ENCODE assay signal across 14 cellular contexts in the genomic region with DNA sequence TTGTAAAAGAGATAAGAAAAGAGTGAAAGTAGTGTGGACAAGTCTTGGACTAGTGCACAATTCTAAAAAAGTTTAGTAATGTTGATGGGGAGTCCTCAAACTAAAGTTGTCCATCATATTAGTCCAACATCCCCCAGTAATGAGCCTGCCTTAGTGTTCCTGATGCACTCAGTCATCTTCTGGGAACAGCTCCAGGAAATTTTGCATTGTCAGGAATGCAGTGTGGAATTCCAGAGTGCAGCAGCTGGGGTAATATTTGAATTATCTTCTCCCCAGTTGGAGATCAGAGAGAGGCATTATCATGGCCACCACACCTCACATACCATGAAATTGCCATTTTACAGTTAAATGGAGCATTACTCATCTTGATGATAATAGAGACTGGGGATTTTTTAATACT.
A peak's percentile ranks its signal among the peaks of the same experiment; 100 is the strongest.
DNase-seq lines count a peak whose midpoint lies in the region; ATAC-seq and TF ChIP-seq lines count a peak whose summit lies in the region.
"Had no signal": no experiment of that assay in that cellular context is flagged by ENCODE, and none has a peak within 500 bp of the region (broad histone marks: within the 10 kb centered on the region; RNA-seq: fewer than 3 reads in every experiment).

No MANE protein-coding gene starts in this region.

- H3K27me3 Mint-ChIP-seq in activated CD8-positive, alpha-beta T cell treated with anti-CD3 and anti-CD28 coated beads for 36 hours, result no peaks in the 10 kb centered on the region

- H3K4me3 ChIP-seq in HFF-Myc (replicated peaks; ENCODE audit: low read depth, low read length) (no peak overlapping the region), colonic mucosa (no peak overlapping the region), heart left ventricle (no peak overlapping the region)
- H3K4me3 ChIP-seq: psoas muscle had no signal

- H3K9ac ChIP-seq in colonic mucosa (ENCODE audit: low read depth in 2 of 2, low read length in 2 of 2), result no peak overlapping the region

- TF ChIP-seq CTCF in HFF-Myc (IDR thresholded peaks at IDR 0.05; ENCODE audit: low read depth, low read length, missing control alignments) (no peak), colonic mucosa (IDR thresholded peaks at IDR 0.05) (no peak), heart left ventricle (IDR thresholded peaks at IDR 0.05) (no peak)
- no peak for TF ChIP-seq CTCF in activated CD8-positive, alpha-beta T cell treated with anti-CD3 and anti-CD28 coated beads for 36 hours (IDR thresholded peaks at IDR 0.05)

- H3K27me3 ChIP-seq in colonic mucosa (no peaks in the 10 kb centered on the region), heart left ventricle (no peaks in the 10 kb centered on the region)

- intact Hi-C loops in colonic mucosa (cut with DNase I), result no loop called here
- intact Hi-C loops in activated CD8-positive, alpha-beta T cell treated with anti-CD3 and anti-CD28 coated beads for 36 hours (cut with micrococcal nuclease), result no loop called here
- intact Hi-C loops in heart left ventricle (cut with DNase I), result no loop called here

- no peak for ATAC-seq in activated CD8-positive, alpha-beta T cell treated with anti-CD3 and anti-CD28 coated beads for 36 hours
- ATAC-seq in heart left ventricle, result no peak
- ATAC-seq: psoas muscle had no signal

- H3K4me1 Mint-ChIP-seq in activated CD8-positive, alpha-beta T cell treated with anti-CD3 and anti-CD28 coated beads for 36 hours (ENCODE audit: low read depth), result no peaks in the 10 kb centered on the region

- H3K4me3 Mint-ChIP-seq in activated CD8-positive, alpha-beta T cell treated with anti-CD3 and anti-CD28 coated beads for 36 hours, result no peak overlapping the region

- H3K36me3 Mint-ChIP-seq in activated CD8-positive, alpha-beta T cell treated with anti-CD3 and anti-CD28 coated beads for 36 hours (ENCODE audit: low read depth), result no peaks in the 10 kb centered on the region

- H3K9me3 ChIP-seq in colonic mucosa, result no peaks in the 10 kb centered on the region
- no peaks in the 10 kb centered on the region for H3K9me3 ChIP-seq in heart left ventricle
- H3K9me3 ChIP-seq: psoas muscle had no signal

- H3K27ac ChIP-seq in colonic mucosa, result no peak overlapping the region
- peak overlapping the region in 3 of 12 donors; percentile 9 to 88 (median 16) for H3K27ac ChIP-seq in heart left ventricle
- H3K27ac ChIP-seq: psoas muscle had no signal

- no peak for TF ChIP-seq POLR2A in heart left ventricle (IDR thresholded peaks at IDR 0.05)

- POLR2A ChIA-PET in activated CD8-positive, alpha-beta T cell treated with anti-CD3 and anti-CD28 coated beads for 36 hours (lab: Charles Lee), result no interaction called here

- DNase-seq in ACHN (peak; percentile 74), HFF-Myc (ENCODE audit: extremely low read depth, low read depth) (peak; percentile 73), T1000 (lab: John Stamatoyannopoulos, UW) (peak; percentile 44), glomerular visceral epithelial cell (ENCODE audit: extremely low spot score) (peak; percentile 72), colonic mucosa (no peak), hypothalamus (lab: John Stamatoyannopoulos, UW) (no peak), heart left ventricle (no peak)
- DNase-seq in activated CD8-positive, alpha-beta T cell treated with anti-CD3 and anti-CD28 coated beads for 36 hours, result no peak
- DNase-seq: activated CD4-positive, alpha-beta T cell treated with anti-CD3 and anti-CD28 coated beads, Interleukin-2, amount 50 U/mL, for 48 hours; activated naive CD4-positive, alpha-beta T cell treated with Interleukin-2 at 50 U/mL for 16 hours; C1 segment of cervical spinal cord; NCI-H1048; NCI-H748 treated with DMSO at 0.1 percent for 48 hours; psoas muscle had no signal

- H3K4me1 ChIP-seq in colonic mucosa (no peaks in the 10 kb centered on the region), heart left ventricle (peaks cover 0 to 19% (median 0%) of the 10 kb centered on the region in 12 donors)
- H3K4me1 ChIP-seq: psoas muscle had no signal

- H3K9me3 Mint-ChIP-seq in activated CD8-positive, alpha-beta T cell treated with anti-CD3 and anti-CD28 coated beads for 36 hours, result peaks cover 7% of the 10 kb centered on the region

- in situ Hi-C loops in ACHN (cut with HindIII; ENCODE audit: low pct_ligation_motif_present, low pct_unique_long_range_greater_than_20kb, low sequenced_read_pairs), result no loop called here

- CTCF ChIA-PET in activated CD8-positive, alpha-beta T cell treated with anti-CD3 and anti-CD28 coated beads for 36 hours (lab: Charles Lee), result no interaction called here

- H3K36me3 ChIP-seq in colonic mucosa, result no peaks in the 10 kb centered on the region
- H3K36me3 ChIP-seq in heart left ventricle, result no peaks in the 10 kb centered on the region

- H3K27ac Mint-ChIP-seq in activated CD8-positive, alpha-beta T cell treated with anti-CD3 and anti-CD28 coated beads for 36 hours, result no peak overlapping the region

Comparison
In these comparisons a context has a peak if more than half of its experiments do, and no peak if none do; other contexts are left out.
1. DNase-seq: peak in ACHN (single experiment), HFF-Myc (single experiment), T1000 (single experiment) and glomerular visceral epithelial cell (single experiment); none in colonic mucosa (single experiment), activated CD8-positive, alpha-beta T cell treated with anti-CD3 and anti-CD28 coated beads for 36 hours (single experiment), hypothalamus (0 of 51) and heart left ventricle (0 of 5).